Comparison of ENCODE assay signal across 1 cellular context in the genomic region with DNA sequence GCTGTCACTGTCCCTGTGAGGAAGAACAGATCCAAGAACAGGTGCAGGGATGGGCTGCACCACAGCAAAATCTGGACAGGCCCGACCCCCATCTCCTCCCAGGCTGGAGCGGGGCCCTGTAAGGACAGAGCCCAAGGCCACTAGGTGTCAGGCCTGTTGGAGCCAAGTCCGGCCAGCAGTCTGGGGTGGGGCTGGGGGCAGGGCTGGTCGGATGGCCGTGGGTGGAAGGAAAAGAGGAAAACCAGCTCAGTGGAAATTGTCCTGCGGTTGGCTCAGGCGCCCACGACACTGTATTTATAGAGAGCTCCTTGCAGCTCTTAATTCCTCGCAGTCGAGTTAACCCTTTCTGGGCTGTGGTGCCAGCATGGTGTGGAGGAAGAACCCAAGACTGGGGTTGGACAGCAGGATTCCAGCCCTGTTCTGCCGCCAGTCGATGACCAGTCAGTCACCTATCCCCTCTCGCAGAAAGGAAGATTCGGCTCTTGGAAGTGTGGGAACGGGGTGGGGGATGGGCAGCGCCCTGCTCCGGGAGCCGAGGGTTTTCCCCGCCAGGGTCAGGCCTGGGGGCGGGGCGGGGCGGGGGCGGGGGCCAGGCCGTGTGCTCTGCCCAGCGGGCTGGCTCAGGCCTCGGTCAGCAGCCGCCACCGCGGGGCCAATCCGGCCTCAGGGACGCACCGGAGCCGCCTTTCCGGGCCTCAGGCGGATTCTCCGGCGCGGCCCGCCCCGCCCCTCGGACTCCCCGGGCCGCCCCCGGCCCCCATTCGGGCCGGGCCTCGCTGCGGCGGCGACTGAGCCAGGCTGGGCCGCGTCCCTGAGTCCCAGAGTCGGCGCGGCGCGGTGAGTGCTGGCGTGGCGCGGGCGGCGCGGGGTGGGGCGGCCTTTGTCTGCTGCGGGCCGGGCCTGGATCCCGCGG.
A peak's percentile ranks its signal among the peaks of the same experiment; 100 is the strongest.
TF ChIP-seq lines count a peak whose summit lies in the region.

TSS of gene CD276 (plus strand) at position 760 of the 913 bp plus-strand sequence. CDS start 15,257 bp downstream, outside the sequence.

TF ChIP-seq in HepG2, 621 proteins besides CTCF, POLR2A, EP300 and RAD21 (continued from another document and continues in another):
- TF ChIP-seq ZXDC (CRISPR knock-in tag; IDR thresholded peaks at IDR 0.05) (no peak), ZNF652 (CRISPR knock-in tag; IDR thresholded peaks at IDR 0.05; ENCODE audit: borderline replicate concordance, low read depth) (peak; percentile 94), CCAR2 (optimal IDR thresholded peaks at IDR 0.05; ENCODE audit: low read depth, low read length) (no peak), SOX5 (CRISPR knock-in tag; IDR thresholded peaks at IDR 0.05; ENCODE audit: borderline replicate concordance) (no peak; the same call in 1 of the 2 replicates), ZNF124 (CRISPR knock-in tag; IDR thresholded peaks at IDR 0.05) (no peak), ZNF724P (CRISPR knock-in tag; IDR thresholded peaks at IDR 0.05; ENCODE audit: borderline replicate concordance) (no peak), ZNF83 (CRISPR knock-in tag; IDR thresholded peaks at IDR 0.05; ENCODE audit: borderline replicate concordance) (no peak), NR2F2 (IDR thresholded peaks at IDR 0.05; ENCODE audit: borderline replicate concordance, low read depth) (no peak), NRL (CRISPR knock-in tag; IDR thresholded peaks at IDR 0.05; ENCODE audit: borderline replicate concordance) (no peak), ELF4 (CRISPR knock-in tag; IDR thresholded peaks at IDR 0.05; ENCODE audit: borderline replicate concordance) (no peak), NCOA5 (CRISPR knock-in tag; IDR thresholded peaks at IDR 0.05) (no peak), TOE1 (CRISPR knock-in tag; IDR thresholded peaks at IDR 0.05) (no peak), ZNF670 (CRISPR knock-in tag; IDR thresholded peaks at IDR 0.05; ENCODE audit: borderline replicate concordance) (no peak), PRDM10 (CRISPR knock-in tag; IDR thresholded peaks at IDR 0.05; ENCODE audit: low read depth) (no peak), BORCS8-MEF2B (CRISPR knock-in tag; IDR thresholded peaks at IDR 0.05) (no peak), SP140L (CRISPR knock-in tag; IDR thresholded peaks at IDR 0.05; ENCODE audit: borderline replicate concordance) (no peak), SRY (CRISPR knock-in tag; IDR thresholded peaks at IDR 0.05) (no peak), NBN (conservative IDR thresholded peaks at IDR 0.05) (no peak), ZFAT (CRISPR knock-in tag; conservative IDR thresholded peaks at IDR 0.05) (no peak), BCL3 (CRISPR knock-in tag; IDR thresholded peaks at IDR 0.05) (peak; percentile 52; the same call in 1 of the 2 replicates), ZNF263 (CRISPR knock-in tag; IDR thresholded peaks at IDR 0.05) (no peak), ZNF841 (CRISPR knock-in tag; IDR thresholded peaks at IDR 0.05; ENCODE audit: borderline replicate concordance) (no peak), ZNF331 (CRISPR knock-in tag; IDR thresholded peaks at IDR 0.05) (no peak), ZNF747 (CRISPR knock-in tag; IDR thresholded peaks at IDR 0.05; ENCODE audit: borderline replicate concordance) (no peak), JUNB (CRISPR knock-in tag; IDR thresholded peaks at IDR 0.05; ENCODE audit: borderline replicate concordance) (no peak), ZMYM2 (CRISPR knock-in tag; IDR thresholded peaks at IDR 0.05) (no peak), ZSCAN25 (CRISPR knock-in tag; IDR thresholded peaks at IDR 0.05) (no peak), HNRNPH1 (optimal IDR thresholded peaks at IDR 0.05; ENCODE audit: low read depth, low read length) (no peak), PREB (CRISPR knock-in tag; IDR thresholded peaks at IDR 0.05) (no peak), TFDP2 (CRISPR knock-in tag; IDR thresholded peaks at IDR 0.05) (peak; percentile 27; the same call in 1 of the 2 replicates), KLF9 (CRISPR knock-in tag; IDR thresholded peaks at IDR 0.05; ENCODE audit: low read depth) (no peak), ZFY (CRISPR knock-in tag; IDR thresholded peaks at IDR 0.05) (peak; percentile 87), FOSL2 (CRISPR knock-in tag; IDR thresholded peaks at IDR 0.05) (no peak), NFIB (CRISPR knock-in tag; IDR thresholded peaks at IDR 0.05; ENCODE audit: borderline replicate concordance) (no peak), DRAP1 (CRISPR knock-in tag; IDR thresholded peaks at IDR 0.05) (no peak), ZNF629 (CRISPR knock-in tag; conservative IDR thresholded peaks at IDR 0.05) (no peak; the same call in 1 of the 2 replicates), MAF1 (CRISPR knock-in tag; IDR thresholded peaks at IDR 0.05; ENCODE audit: borderline replicate concordance) (no peak; the same call in 1 of the 2 replicates), MED13 (CRISPR knock-in tag; IDR thresholded peaks at IDR 0.05) (no peak)
- TF ChIP-seq, protein P1, sequence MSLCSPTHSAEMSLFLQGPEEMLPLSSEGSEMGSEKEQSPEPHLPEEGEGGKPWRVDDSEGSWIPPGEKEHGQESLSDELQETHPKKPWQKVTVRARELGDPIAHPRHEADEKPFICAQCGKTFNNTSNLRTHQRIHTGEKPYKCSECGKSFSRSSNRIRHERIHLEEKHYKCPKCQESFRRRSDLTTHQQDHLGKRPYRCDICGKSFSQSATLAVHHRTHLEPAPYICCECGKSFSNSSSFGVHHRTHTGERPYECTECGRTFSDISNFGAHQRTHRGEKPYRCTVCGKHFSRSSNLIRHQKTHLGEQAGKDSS (CRISPR knock-in tag; IDR thresholded peaks at IDR 0.05; ENCODE audit: borderline replicate concordance, low read depth), result peak; percentile 19; the same call in 1 of the 2 replicates
- TF ChIP-seq, protein P2, sequence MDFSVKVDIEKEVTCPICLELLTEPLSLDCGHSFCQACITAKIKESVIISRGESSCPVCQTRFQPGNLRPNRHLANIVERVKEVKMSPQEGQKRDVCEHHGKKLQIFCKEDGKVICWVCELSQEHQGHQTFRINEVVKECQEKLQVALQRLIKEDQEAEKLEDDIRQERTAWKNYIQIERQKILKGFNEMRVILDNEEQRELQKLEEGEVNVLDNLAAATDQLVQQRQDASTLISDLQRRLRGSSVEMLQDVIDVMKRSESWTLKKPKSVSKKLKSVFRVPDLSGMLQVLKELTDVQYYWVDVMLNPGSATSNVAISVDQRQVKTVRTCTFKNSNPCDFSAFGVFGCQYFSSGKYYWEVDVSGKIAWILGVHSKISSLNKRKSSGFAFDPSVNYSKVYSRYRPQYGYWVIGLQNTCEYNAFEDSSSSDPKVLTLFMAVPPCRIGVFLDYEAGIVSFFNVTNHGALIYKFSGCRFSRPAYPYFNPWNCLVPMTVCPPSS (IDR thresholded peaks at IDR 0.05), result no peak
- TF ChIP-seq, protein P3, sequence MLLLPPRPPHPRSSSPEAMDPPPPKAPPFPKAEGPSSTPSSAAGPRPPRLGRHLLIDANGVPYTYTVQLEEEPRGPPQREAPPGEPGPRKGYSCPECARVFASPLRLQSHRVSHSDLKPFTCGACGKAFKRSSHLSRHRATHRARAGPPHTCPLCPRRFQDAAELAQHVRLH (CRISPR knock-in tag; IDR thresholded peaks at IDR 0.05; ENCODE audit: borderline replicate concordance, low read depth), result no peak
- TF ChIP-seq, protein P4, sequence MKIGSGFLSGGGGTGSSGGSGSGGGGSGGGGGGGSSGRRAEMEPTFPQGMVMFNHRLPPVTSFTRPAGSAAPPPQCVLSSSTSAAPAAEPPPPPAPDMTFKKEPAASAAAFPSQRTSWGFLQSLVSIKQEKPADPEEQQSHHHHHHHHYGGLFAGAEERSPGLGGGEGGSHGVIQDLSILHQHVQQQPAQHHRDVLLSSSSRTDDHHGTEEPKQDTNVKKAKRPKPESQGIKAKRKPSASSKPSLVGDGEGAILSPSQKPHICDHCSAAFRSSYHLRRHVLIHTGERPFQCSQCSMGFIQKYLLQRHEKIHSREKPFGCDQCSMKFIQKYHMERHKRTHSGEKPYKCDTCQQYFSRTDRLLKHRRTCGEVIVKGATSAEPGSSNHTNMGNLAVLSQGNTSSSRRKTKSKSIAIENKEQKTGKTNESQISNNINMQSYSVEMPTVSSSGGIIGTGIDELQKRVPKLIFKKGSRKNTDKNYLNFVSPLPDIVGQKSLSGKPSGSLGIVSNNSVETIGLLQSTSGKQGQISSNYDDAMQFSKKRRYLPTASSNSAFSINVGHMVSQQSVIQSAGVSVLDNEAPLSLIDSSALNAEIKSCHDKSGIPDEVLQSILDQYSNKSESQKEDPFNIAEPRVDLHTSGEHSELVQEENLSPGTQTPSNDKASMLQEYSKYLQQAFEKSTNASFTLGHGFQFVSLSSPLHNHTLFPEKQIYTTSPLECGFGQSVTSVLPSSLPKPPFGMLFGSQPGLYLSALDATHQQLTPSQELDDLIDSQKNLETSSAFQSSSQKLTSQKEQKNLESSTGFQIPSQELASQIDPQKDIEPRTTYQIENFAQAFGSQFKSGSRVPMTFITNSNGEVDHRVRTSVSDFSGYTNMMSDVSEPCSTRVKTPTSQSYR (CRISPR knock-in tag; IDR thresholded peaks at IDR 0.05; ENCODE audit: borderline replicate concordance), result peak; percentile 84
- TF ChIP-seq, protein P5, sequence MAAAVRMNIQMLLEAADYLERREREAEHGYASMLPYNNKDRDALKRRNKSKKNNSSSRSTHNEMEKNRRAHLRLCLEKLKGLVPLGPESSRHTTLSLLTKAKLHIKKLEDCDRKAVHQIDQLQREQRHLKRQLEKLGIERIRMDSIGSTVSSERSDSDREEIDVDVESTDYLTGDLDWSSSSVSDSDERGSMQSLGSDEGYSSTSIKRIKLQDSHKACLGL (CRISPR knock-in tag; IDR thresholded peaks at IDR 0.05), result no peak
